8 cellular contexts compared by ENCODE assay signal in genomic region chr21:45369018-45369417, GRCh38. TPM values are rescaled to one million over a fixed set of nuclear protein-coding genes. Genes with fewer than 3 reads are reported as not detected.
DNase-seq lines count a peak whose midpoint lies in the region; ATAC-seq, FAIRE-seq and TF ChIP-seq lines count a peak whose summit lies in the region.
"Not testable (repeated sequence)": the region's sequence is repeated elsewhere in the genome, so short reads cannot be mapped to it uniquely, and the experiment has no call there.

No MANE protein-coding gene starts in this region.

- not testable (repeated sequence) for H2BK120ac ChIP-seq in IMR-90 (ENCODE audit: low read depth, low read length); neuronal stem cell (ENCODE audit: low read depth, low read length)

- in situ Hi-C loops in IMR-90 (cut with MboI; ENCODE audit: low sequenced_read_pairs); K562 (cut with MboI): not testable (repeated sequence)

- TF ChIP-seq RAD21 in A549 (conservative IDR thresholded peaks at IDR 0.05 in 1 of 2, IDR thresholded peaks at IDR 0.05 in 1 of 2); IMR-90 (IDR thresholded peaks at IDR 0.05; ENCODE audit: low read length); K562 (CRISPR knock-in tag; conservative IDR thresholded peaks at IDR 0.05 in 1 of 2, IDR thresholded peaks at IDR 0.05 in 1 of 2): not testable (repeated sequence)

- CTCF ChIA-PET in A549 (lab: Yijun Ruan, JAX); IMR-90 (lab: Yijun Ruan, JAX); K562 (lab: Yijun Ruan, JAX; ENCODE audit: low intra/inter-chr PET ratio): not testable (repeated sequence)

- H2BK12ac ChIP-seq in neuronal stem cell (ENCODE audit: low read length): not testable (repeated sequence)

- H3K27me3 ChIP-seq in BLaER1 treated with 17β-estradiol and CSF1 and Interleukin-3, amounts not matched to agents 10 nM and 100 nM: peaks cover 0 to 19% (median 11%) of the 10 kb centered on the region in 11 experiments; a peak in 13 of 22 replicates
- H3K27me3 ChIP-seq in IMR-90 (ENCODE audit: control insufficient read depth, insufficient read depth, low read length); tibial artery: not testable (repeated sequence)
- H3K27me3 ChIP-seq in K562 (ENCODE audit: control insufficient read depth in 2 of 2, insufficient read depth in 2 of 2, low read length in 2 of 2): peaks cover 0 to 18% of the 10 kb centered on the region in 2 experiments; a peak in 1 of 5 replicates
- peaks cover 0 to 27% (median 0%) of the 10 kb centered on the region in 3 experiments for H3K27me3 ChIP-seq in neuronal stem cell (ENCODE audit: control insufficient read depth in 3 of 3, insufficient read depth in 3 of 3, low read depth in 1 of 3, low read length in 3 of 3)

- not testable (repeated sequence) for TF ChIP-seq CTCF in A549 (IDR thresholded peaks at IDR 0.05); IMR-90 (conservative IDR thresholded peaks at IDR 0.05; ENCODE audit: low read depth, low read length); K562 (IDR thresholded peaks at IDR 0.05 in 2 of 3, conservative IDR thresholded peaks at IDR 0.05 in 1 of 3; ENCODE audit: insufficient read depth in 2 of 3, low read depth in 1 of 3, low read length in 3 of 3); kidney (IDR thresholded peaks at IDR 0.05; ENCODE audit: borderline replicate concordance, extremely low read depth, insufficient read depth); tibial artery (IDR thresholded peaks at IDR 0.05)

- H3K79me2 ChIP-seq in K562 (ENCODE audit: control insufficient read depth, insufficient read depth, low read length): not testable (repeated sequence)

- H3K79me1 ChIP-seq in IMR-90 (ENCODE audit: low read depth in 1 of 2, low read length in 2 of 2): peaks cover 0 to 22% of the 10 kb centered on the region in 2 experiments; a peak in 2 of 4 replicates
- H3K79me1 ChIP-seq in neuronal stem cell (ENCODE audit: low read depth, low read length): not testable (repeated sequence)

- H3K27ac ChIP-seq in A549 (peak overlapping the region; percentile 98 to 99), tibial artery (peak overlapping the region; percentile 7 to 93)
- peak overlapping the region in 8 of 11 experiments; percentile 43 to 79 (median 70); a peak in 14 of 22 replicates for H3K27ac ChIP-seq in BLaER1 treated with 17β-estradiol and CSF1 and Interleukin-3, amounts not matched to agents 10 nM and 100 nM
- not testable (repeated sequence) for H3K27ac ChIP-seq in IMR-90 (ENCODE audit: insufficient read depth, low read length); K562 (ENCODE audit: extremely low read depth, low read depth, low read length); kidney (ENCODE audit: low read depth in 2 of 2, low read length in 2 of 2); neuronal stem cell (replicated peaks; ENCODE audit: low read length)

- not testable (repeated sequence) for H3K18ac ChIP-seq in IMR-90 (ENCODE audit: low read depth, low read length); neuronal stem cell (ENCODE audit: low read length)

- H3K56ac ChIP-seq in IMR-90 (ENCODE audit: extremely low read depth, insufficient read depth, low read length): not testable (repeated sequence)

- H2BK20ac ChIP-seq in IMR-90 (ENCODE audit: low read depth, low read length): not testable (repeated sequence)

- POLR2A ChIA-PET in A549 (lab: Yijun Ruan, JAX); IMR-90 (lab: Charles Lee; ENCODE audit: unreplicated experiment); K562 (lab: Yijun Ruan, JAX): not testable (repeated sequence)

- H2AK9ac ChIP-seq in IMR-90 (replicated peaks; ENCODE audit: low read depth, low read length, poor library complexity): not testable (repeated sequence)

- peaks cover 41% of the 10 kb centered on the region for H3K4me1 ChIP-seq in A549
- H3K4me1 ChIP-seq in BLaER1 treated with 17β-estradiol and CSF1 and Interleukin-3, amounts not matched to agents 10 nM and 100 nM: peaks cover 39 to 96% (median 92%) of the 10 kb centered on the region in 10 experiments
- H3K4me1 ChIP-seq in IMR-90 (ENCODE audit: control insufficient read depth, insufficient read depth, low read length): peaks cover 32% of the 10 kb centered on the region
- H3K4me1 ChIP-seq in K562 (replicated peaks in 1 of 2; ENCODE audit: control insufficient read depth in 2 of 2, insufficient read depth in 2 of 2, low read length in 2 of 2): peaks cover 17 to 54% of the 10 kb centered on the region in 2 experiments
- H3K4me1 ChIP-seq in kidney (ENCODE audit: control insufficient read depth in 1 of 2, insufficient read depth in 1 of 2, low read depth in 1 of 2, low read length in 2 of 2): not testable (repeated sequence)
- peaks cover 0 to 16% of the 10 kb centered on the region in 2 donors for H3K4me1 ChIP-seq in neuronal stem cell (ENCODE audit: control insufficient read depth in 2 of 2, insufficient read depth in 1 of 2, low read depth in 1 of 2, low read length in 2 of 2)
- peaks cover 0 to 42% (median 36%) of the 10 kb centered on the region in 4 donors for H3K4me1 ChIP-seq in tibial artery

- H2AK5ac ChIP-seq in IMR-90 (ENCODE audit: low read depth, low read length) (peak overlapping the region; percentile 38; the same call in 1 of the 2 replicates), neuronal stem cell (ENCODE audit: low read depth, low read length) (peak overlapping the region; percentile 0)

- not testable (repeated sequence) for ATAC-seq in A549; IMR-90 (ENCODE audit: low read depth); K562; Right ventricle myocardium inferior

- peaks cover 17% of the 10 kb centered on the region for H3K9me1 ChIP-seq in IMR-90 (ENCODE audit: insufficient read depth, low read length)
- H3K9me1 ChIP-seq in K562 (ENCODE audit: control insufficient read depth, insufficient read depth, low read length): not testable (repeated sequence)

- H4K8ac ChIP-seq in IMR-90 (ENCODE audit: low read depth in 2 of 2, low read length in 2 of 2); neuronal stem cell (ENCODE audit: low read depth, low read length): not testable (repeated sequence)

- BruUV-seq in IMR-90 (replicated peaks; lab: Mats Ljungman, UMichigan); K562 (replicated peaks; lab: Mats Ljungman, UMichigan): not testable (repeated sequence)

- H4K91ac ChIP-seq in IMR-90 (ENCODE audit: insufficient read depth, low read depth, low read length); neuronal stem cell (ENCODE audit: low read depth, low read length, poor library complexity): not testable (repeated sequence)

- H3K14ac ChIP-seq in IMR-90 (replicated peaks; ENCODE audit: low read depth, low read length); neuronal stem cell (ENCODE audit: low read length): not testable (repeated sequence)

- dilution Hi-C loops in IMR-90 (cut with HindIII; ENCODE audit: low sequenced_read_pairs, unreplicated experiment): not testable (repeated sequence)

- not testable (repeated sequence) for H3K4ac ChIP-seq in IMR-90 (ENCODE audit: low read depth, low read length); neuronal stem cell (ENCODE audit: low read length)

- TF ChIP-seq EP300 in A549 (IDR thresholded peaks at IDR 0.05); K562 (IDR thresholded peaks at IDR 0.05; ENCODE audit: low read length): not testable (repeated sequence)

- H2BK5ac ChIP-seq in IMR-90 (ENCODE audit: low read depth, low read length, poor library complexity, severe bottlenecking); neuronal stem cell (ENCODE audit: low read length): not testable (repeated sequence)

- not testable (repeated sequence) for H2BK15ac ChIP-seq in IMR-90 (ENCODE audit: low read depth, low read length); neuronal stem cell (ENCODE audit: low read length)

- 93% methylated on average over 23 of the region's 23 CpGs for WGBS in A549 (ENCODE audit: missing lambda C conversion rate)
- WGBS in IMR-90 (ENCODE audit: extremely low coverage in 2 of 2, insufficient read length in 1 of 2), 2 experiments: 98% methylated on average over 13 of the region's 23 CpGs; no CpG with 5 or more reads in 1 of the 2 experiments
- WGBS in K562 (ENCODE audit: insufficient coverage, low coverage, missing lambda C conversion rate): 62% methylated on average over 23 of the region's 23 CpGs
- WGBS in neuronal stem cell (ENCODE audit: extremely low coverage in 2 of 2, insufficient read length in 2 of 2, insufficient replicate concordance in 1 of 2), 2 donors: no CpG with 5 or more reads among the region's 23 CpGs

- peaks cover 11% of the 10 kb centered on the region for H3K9me3 ChIP-seq in A549
- H3K9me3 ChIP-seq in BLaER1 treated with 17β-estradiol and CSF1 and Interleukin-3, amounts not matched to agents 10 nM and 100 nM (replicated peaks in 1 of 11); IMR-90 (ENCODE audit: control insufficient read depth, insufficient read depth, low read length); K562 (replicated peaks; ENCODE audit: control insufficient read depth, insufficient read depth, low read depth, low read length); kidney (ENCODE audit: control insufficient read depth in 1 of 2, low read length in 2 of 2); neuronal stem cell (replicated peaks in 1 of 2; ENCODE audit: control insufficient read depth in 2 of 2, insufficient read depth in 1 of 2, low read depth in 1 of 2, low read length in 2 of 2); tibial artery: not testable (repeated sequence)

- H3K36me3 ChIP-seq in BLaER1 treated with 17β-estradiol and CSF1 and Interleukin-3, amounts not matched to agents 10 nM and 100 nM; IMR-90 (ENCODE audit: control insufficient read depth, insufficient read depth, low read length); K562 (ENCODE audit: control insufficient read depth, insufficient read depth, low read length); kidney (ENCODE audit: control insufficient read depth in 1 of 2, insufficient read depth in 2 of 2, low read length in 2 of 2); neuronal stem cell (replicated peaks in 1 of 2; ENCODE audit: control insufficient read depth in 2 of 2, insufficient read depth in 2 of 2, low read length in 2 of 2); tibial artery: not testable (repeated sequence)

- H4K20me1 ChIP-seq in BLaER1 treated with 17β-estradiol and CSF1 and Interleukin-3, amounts not matched to agents 10 nM and 100 nM; IMR-90 (ENCODE audit: insufficient read depth, low read length); K562 (replicated peaks; ENCODE audit: control insufficient read depth, insufficient read depth, low read length): not testable (repeated sequence)

- TF ChIP-seq POLR2A in A549 (IDR thresholded peaks at IDR 0.05; ENCODE audit: low read length); IMR-90 (IDR thresholded peaks at IDR 0.05; ENCODE audit: low read depth, low read length); K562 (conservative IDR thresholded peaks at IDR 0.05): not testable (repeated sequence)

- not testable (repeated sequence) for DNase-seq in A549 (ENCODE audit: low read depth in 1 of 2, low spot score in 1 of 2); IMR-90; K562 (ENCODE audit: extremely low read depth in 1 of 4, low spot score in 3 of 4); neuronal stem cell (ENCODE audit: low spot score); tibial artery
- DNase-seq in Right ventricle myocardium inferior (ENCODE audit: missing footprints): peak; percentile 11
- DNase-seq in kidney: peak; percentile 58

- H3K4me2 ChIP-seq in A549; IMR-90 (ENCODE audit: low read depth, low read length); K562 (ENCODE audit: insufficient read depth, low read length); neuronal stem cell (ENCODE audit: insufficient read depth, low read length, poor library complexity, severe bottlenecking): not testable (repeated sequence)
- peak overlapping the region in 8 of 11 experiments; percentile 49 to 78 (median 63); a peak in 15 of 22 replicates for H3K4me2 ChIP-seq in BLaER1 treated with 17β-estradiol and CSF1 and Interleukin-3, amounts not matched to agents 10 nM and 100 nM

- not testable (repeated sequence) for H3K9ac ChIP-seq in BLaER1 treated with 17β-estradiol and CSF1 and Interleukin-3, amounts not matched to agents 10 nM and 100 nM; IMR-90 (ENCODE audit: low read depth, low read length); K562 (ENCODE audit: insufficient read depth in 1 of 2, low read depth in 2 of 2, low read length in 2 of 2); kidney (ENCODE audit: low read length in 2 of 2); neuronal stem cell (ENCODE audit: low read depth, low read length, poor library complexity)

- H3K4me3 ChIP-seq in A549; BLaER1 treated with 17β-estradiol and CSF1 and Interleukin-3, amounts not matched to agents 10 nM and 100 nM; IMR-90 (ENCODE audit: insufficient read depth, low read depth, low read length); K562; kidney (ENCODE audit: low read length in 2 of 2); neuronal stem cell (ENCODE audit: low read length in 2 of 2); tibial artery: not testable (repeated sequence)

- H3K23ac ChIP-seq in IMR-90 (ENCODE audit: low read depth, low read length); neuronal stem cell (ENCODE audit: low read depth, low read length, poor library complexity): not testable (repeated sequence)

- not testable (repeated sequence) for H4K5ac ChIP-seq in IMR-90 (ENCODE audit: low read depth, low read length)

- not testable (repeated sequence) for FAIRE-seq in A549 (lab: Jason Lieb, UNC); kidney (lab: Jason Lieb, UNC)
- peak; percentile 54 for FAIRE-seq in K562 (lab: Jason Lieb, UNC)

- intact Hi-C loops in IMR-90 (cut with micrococcal nuclease); K562 (cut with micrococcal nuclease); Right ventricle myocardium inferior (cut with DNase I); kidney (cut with DNase I); tibial artery (cut with DNase I; ENCODE audit: low total_unique reads): not testable (repeated sequence)

- not testable (repeated sequence) for H2AFZ ChIP-seq in IMR-90 (replicated peaks; ENCODE audit: low read length, poor library complexity); K562 (ENCODE audit: low read depth, low read length); neuronal stem cell (ENCODE audit: low read length)

RNA-seq across cellular contexts. Expression of gene COL18A1, which starts 35.9 kb away (rescaled TPM):
- polyA plus RNA-seq in A549 (2011; rRNA removed) (17.3 and 19.0 TPM in 2 replicates), A549 (2017; fragmentation: RNase III; extraction: RNeasy Plus Mini Kit Qiagen cat#74134 plus additional on column Dnase treatment) (76.7 to 89.7 TPM (median 88.4 TPM) in 3 replicates), IMR-90 (2012; rRNA removed) (46.7 and 52.6 TPM in 2 replicates), K562 (2011; rRNA removed) (4.9 and 16.8 TPM in 2 replicates), K562 (2014; fragmentation: Illumina TruSeq; extraction: Trizol) (2.0 and 5.5 TPM in 2 replicates), K562 (2014; fragmentation: Nextera tagmentation; extraction: Ambion mirVana) (under 1 TPM; 0.14 to 0.25 TPM), K562 (2014; rRNA removed) (7.8 and 11.8 TPM in 2 replicates), kidney (ENCODE audit: insufficient read depth, low read depth, low replicate concordance) (150 TPM)
- 47.3 and 74.4 TPM in 2 replicates for polyA plus RNA-seq in A549 (2012; cell fraction: cytosol; rRNA removed)
- polyA plus RNA-seq in A549 (2012; cell fraction: nucleus; rRNA removed): 362 and 470 TPM in 2 replicates
- 8.7 and 14.0 TPM in 2 replicates for polyA minus RNA-seq in A549 (2011; rRNA and poly(A)+ RNA removed)
- total RNA-seq in IMR-90 (2012; rRNA removed) (4.3 and 6.7 TPM in 2 replicates), K562 (2014; rRNA removed) (12.0 and 16.1 TPM in 2 replicates), K562 (2014; rRNA removed; fragmentation: Illumina TruSeq; extraction: Trizol) (0.54 and 1.1 TPM in 2 replicates), K562 (2015; rRNA removed; fragmentation: Illumina TruSeq; extraction: Trizol) (1.6 and 2.3 TPM in 2 replicates), K562 (2021) (16.1 and 16.4 TPM in 2 replicates), Right ventricle myocardium inferior (51.6 TPM), kidney (316 TPM)
- polyA plus RNA-seq in IMR-90 (2012; cell fraction: cytosol; rRNA removed): 66.0 and 124 TPM in 2 replicates
- 136 and 394 TPM in 2 replicates for polyA plus RNA-seq in IMR-90 (2012; cell fraction: nucleus; rRNA removed; ENCODE audit: low replicate concordance)
- total RNA-seq in K562 (2011; cell fraction: chromatin; rRNA removed; ENCODE audit: low replicate concordance): 18.2 and 47.1 TPM in 2 replicates
- total RNA-seq in K562 (2011; cell fraction: nucleolus; rRNA removed): 42.8 and 53.0 TPM in 2 replicates
- 26.1 and 28.1 TPM in 2 replicates for total RNA-seq in K562 (2011; cell fraction: nucleoplasm; rRNA removed)
- polyA plus RNA-seq in K562 (2011; cell fraction: cytosol; rRNA removed): 23.2 and 39.2 TPM in 2 replicates
- 67.4 and 83.8 TPM in 2 replicates for polyA plus RNA-seq in K562 (2011; cell fraction: nucleus; rRNA removed)
- 6.2 and 11.5 TPM in 2 replicates for polyA plus RNA-seq in K562 (2012)
- polyA minus RNA-seq in K562 (2011; rRNA and poly(A)+ RNA removed): 2.9 and 3.3 TPM in 2 replicates
- polyA minus RNA-seq in K562 (2011; cell fraction: cytosol; rRNA and poly(A)+ RNA removed): 11.5 and 49.2 TPM in 2 replicates
- 11.6 and 22.0 TPM in 2 replicates for polyA minus RNA-seq in K562 (2011; cell fraction: nucleus; rRNA and poly(A)+ RNA removed)
- polyA plus RNA-seq in neuronal stem cell (2013, experiment 1 of 2): 42.5 TPM
- polyA plus RNA-seq in neuronal stem cell (2013, experiment 2 of 2): 42.1 TPM
